In the genomic region with DNA sequence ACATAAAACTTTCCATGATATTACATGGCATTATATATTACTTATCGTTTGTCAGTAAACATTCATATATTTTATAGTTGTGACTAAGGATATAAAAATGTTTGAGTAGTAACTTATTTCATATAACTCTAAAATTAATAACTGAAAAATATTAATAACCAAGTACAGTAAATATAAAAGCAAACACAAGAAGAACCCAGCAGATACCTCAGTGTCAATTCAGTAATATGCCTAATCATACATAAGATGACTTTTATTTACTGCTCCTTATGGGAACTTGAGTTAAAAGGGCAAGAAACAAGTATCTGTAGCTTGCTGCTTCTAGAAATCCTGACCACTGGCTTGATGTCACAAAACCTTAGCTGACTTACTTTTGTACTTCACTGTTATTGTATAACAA, we compare ENCODE assay signal across 34 cellular contexts. TPM values are rescaled to one million over a fixed set of nuclear protein-coding genes. Genes with fewer than 3 reads are reported as not detected.
DNase-seq lines count a peak whose midpoint lies in the region; ATAC-seq, FAIRE-seq and TF ChIP-seq lines count a peak whose summit lies in the region.
"Had no signal": no experiment of that assay in that cellular context is flagged by ENCODE, and none has a peak within 500 bp of the region (broad histone marks: within the 10 kb centered on the region; RNA-seq: fewer than 3 reads in every experiment).

No MANE protein-coding gene starts in this region.

- H2AFZ ChIP-seq in PC-3 (ENCODE audit: low read length), result no peak overlapping the region

- H3K36me3 ChIP-seq in PC-3 (ENCODE audit: low read depth, low read length), result no peaks in the 10 kb centered on the region
- H3K36me3 ChIP-seq in tibial artery, result no peaks in the 10 kb centered on the region
- H3K36me3 ChIP-seq: BE2C; BLaER1; BLaER1 treated with 17β-estradiol and CSF1 and Interleukin-3, amounts not matched to agents 10 nM and 100 nM had no signal

- peak; percentile 64 for ATAC-seq in PC-3
- no peak for ATAC-seq in HG02763 (IDR thresholded peaks at IDR 0.05; ENCODE audit: unreplicated experiment)
- ATAC-seq: A549; CD8-positive, alpha-beta T cell had no signal

- FAIRE-seq in frontal cortex (lab: Jason Lieb, UNC), result peak; percentile 34
- FAIRE-seq in islet of Langerhans (lab: Jason Lieb, UNC), result peak; percentile 94
- FAIRE-seq: A549, D721Med had no signal

- H3K9me3 ChIP-seq in PC-3 (ENCODE audit: low read length) (no peaks in the 10 kb centered on the region), tibial artery (no peaks in the 10 kb centered on the region)
- H3K9me3 ChIP-seq: A549; BE2C; BLaER1; BLaER1 treated with 17β-estradiol and CSF1 and Interleukin-3, amounts not matched to agents 10 nM and 100 nM; Caco-2 had no signal

- POLR2A ChIA-PET in PC-3 (lab: Charles Lee; ENCODE audit: unreplicated experiment), result no interaction called here

- intact Hi-C loops in PC-3 (cut with micrococcal nuclease), result loop anchor here (5.0 kb wide), 2 partner anchors 51 to 111 kb away; no protein-coding TSS in a partner anchor
- intact Hi-C loops in tibial artery (cut with DNase I; ENCODE audit: low total_unique reads), result no loop called here

- no peaks in the 10 kb centered on the region for H3K27me3 ChIP-seq in PC-3 (ENCODE audit: low read length)
- H3K27me3 ChIP-seq in tibial artery, result no peaks in the 10 kb centered on the region
- H3K27me3 ChIP-seq: BE2C; BLaER1; BLaER1 treated with 17β-estradiol and CSF1 and Interleukin-3, amounts not matched to agents 10 nM and 100 nM had no signal

- H3K4me2 ChIP-seq in PC-3 (ENCODE audit: low read length), result no peak overlapping the region
- H3K4me2 ChIP-seq: A549; BLaER1; BLaER1 treated with 17β-estradiol and CSF1 and Interleukin-3, amounts not matched to agents 10 nM and 100 nM had no signal

- H3K9me2 ChIP-seq in PC-3 (replicated peaks; ENCODE audit: low read length), result no peaks in the 10 kb centered on the region

- H3K4me1 ChIP-seq in PC-3 (ENCODE audit: insufficient read depth, low read length) (no peaks in the 10 kb centered on the region; the same call in 1 of the 2 replicates), tibial artery (no peaks in the 10 kb centered on the region)
- H3K4me1 ChIP-seq: A549; BE2C; BLaER1; BLaER1 treated with 17β-estradiol and CSF1 and Interleukin-3, amounts not matched to agents 10 nM and 100 nM; Caco-2 had no signal

- H3K4me3 ChIP-seq in LNCaP clone FGC (ENCODE audit: low read depth, low read length) (no peak overlapping the region), PC-3 (ENCODE audit: low read length) (no peak overlapping the region), tibial artery (no peak overlapping the region)
- H3K4me3 ChIP-seq: A549; BLaER1; BLaER1 treated with 17β-estradiol and CSF1 and Interleukin-3, amounts not matched to agents 10 nM and 100 nM had no signal

- no peaks in the 10 kb centered on the region for H3F3A ChIP-seq in PC-3 (ENCODE audit: low read length, unreplicated experiment)

- H3K27ac ChIP-seq in PC-3 (ENCODE audit: low read length), result no peak overlapping the region
- no peak overlapping the region for H3K27ac ChIP-seq in tibial artery
- H3K27ac ChIP-seq: 22Rv1; A549; BLaER1; BLaER1 treated with 17β-estradiol and CSF1 and Interleukin-3, amounts not matched to agents 10 nM and 100 nM; C4-2B had no signal

- H3K9ac ChIP-seq in PC-3 (ENCODE audit: low read length), result no peak overlapping the region
- H3K9ac ChIP-seq: BLaER1; BLaER1 treated with 17β-estradiol and CSF1 and Interleukin-3, amounts not matched to agents 10 nM and 100 nM had no signal

- TF ChIP-seq CTCF in LNCaP clone FGC (IDR thresholded peaks at IDR 0.05; ENCODE audit: control insufficient read depth, extremely low read depth, insufficient read depth) (no peak), PC-3 (conservative IDR thresholded peaks at IDR 0.05; ENCODE audit: low read depth, low read length) (no peak), tibial artery (IDR thresholded peaks at IDR 0.05) (no peak)

- CTCF ChIA-PET in PC-3 (lab: Charles Lee), result no interaction called here

- peak; percentile 79 for DNase-seq in LNCaP clone FGC (ENCODE audit: low read depth)
- peak; percentile 10 for DNase-seq in PC-3
- no peak for DNase-seq in frontal cortex (ENCODE audit: low spot score in 2 of 2)
- no peak for DNase-seq in foreskin melanocyte
- no peak for DNase-seq in ecto neural progenitor cell (ENCODE audit: low spot score)
- no peak for DNase-seq in tibial artery
- DNase-seq: 8988T; ACHN; AML-193; BE2C; C1 segment of cervical spinal cord; Caco-2; Calu3; CD4-positive, alpha-beta memory T cell; CD4-positive, alpha-beta T cell; CD4-positive, CD25-positive, alpha-beta regulatory T cell; CD8-positive, alpha-beta memory T cell; CD8-positive, alpha-beta T cell; COR-L47; DMS 273 treated with DMSO at 0.1 percent for 48 hours; DMS53; DMS79; DMS79 treated with DMSO at 0.1 percent for 48 hours; DND-41; EL had no signal

- H3K79me2 ChIP-seq in PC-3 (ENCODE audit: low read length), result no peaks in the 10 kb centered on the region

- no TSS peak for BruUV-seq in PC-3 (replicated peaks; lab: Mats Ljungman, UMichigan)

- H4K20me1 ChIP-seq in PC-3 (ENCODE audit: low read length), result no peaks in the 10 kb centered on the region
- H4K20me1 ChIP-seq: BLaER1; BLaER1 treated with 17β-estradiol and CSF1 and Interleukin-3, amounts not matched to agents 10 nM and 100 nM had no signal

RNA-seq across cellular contexts. Expression of gene MAPK10, which starts 28.4 kb away (rescaled TPM):
- total RNA-seq in PC-3 (2014; rRNA removed), result 0.44 TPM in 1 of 2 replicates, not detected in the other
- 177 TPM for total RNA-seq in frontal cortex
- total RNA-seq: A172; CD4-positive, alpha-beta memory T cell; CD8-positive, alpha-beta memory T cell; CD8-positive, alpha-beta T cell had no signal

Comparison
In these comparisons a context has a peak if more than half of its experiments do, and no peak if none do; other contexts are left out.
1. DNase-seq: peak in LNCaP clone FGC (single experiment) and PC-3 (single experiment); none in frontal cortex (0 of 2), foreskin melanocyte (single experiment), ecto neural progenitor cell (single experiment) and tibial artery (0 of 2).
2. RNA of gene MAPK10, which starts 28.4 kb away (total RNA-seq): 177 TPM in frontal cortex (single experiment); 0.44 TPM in PC-3; every median in the first group is over 100 times any median in the second.